ENCODE assay signal across 12 cellular contexts in genomic region chr3:183541738-183542137, GRCh38. TPM values are rescaled to one million over a fixed set of nuclear protein-coding genes. Genes with fewer than 3 reads are reported as not detected.
DNase-seq lines count a peak whose midpoint lies in the region; ATAC-seq and TF ChIP-seq lines count a peak whose summit lies in the region.
"Had no signal": no experiment of that assay in that cellular context is flagged by ENCODE, and none has a peak within 500 bp of the region (broad histone marks: within the 10 kb centered on the region; RNA-seq: fewer than 3 reads in every experiment).

No MANE protein-coding gene starts in this region.

- peak; percentile 52 for DNase-seq in GM13976 (ENCODE audit: low spot score)
- DNase-seq in UCSD-AML1 (lab: John Stamatoyannopoulos, UW; ENCODE audit: unreplicated experiment) = peak; percentile 41
- DNase-seq in naive B cell = no peak
- no peak for DNase-seq in GF-D8 (lab: John Stamatoyannopoulos, UW)
- DNase-seq in AG08395 (ENCODE audit: low spot score) = no peak
- DNase-seq in NCI-H2081 treated with DMSO at 0.1 percent for 48 hours (lab: John Stamatoyannopoulos, UW) = no peak
- no peak for DNase-seq in HFFc6
- DNase-seq: activated CD4-positive, alpha-beta T cell treated with anti-CD3 and anti-CD28 coated beads, Interleukin-2, amount 50 U/mL, for 1 hour; nephron progenitor cell; stimulated activated CD4-positive, alpha-beta T cell treated with anti-CD3 and anti-CD28 coated beads, Interleukin-2, amount 100 ng/mL, for 24 hours had no signal

- H3K4me1 Mint-ChIP-seq in naive B cell (peaks cover 63 to 84% (median 83%) of the 10 kb centered on the region in 3 donors), HFFc6 (ENCODE audit: low read depth) (peaks cover 18% of the 10 kb centered on the region)

- H3K36me3 Mint-ChIP-seq in naive B cell = peaks cover 0 to 9% of the 10 kb centered on the region in 2 donors
- no peaks in the 10 kb centered on the region for H3K36me3 Mint-ChIP-seq in HFFc6 (ENCODE audit: low read depth)

- H3K9me3 Mint-ChIP-seq in naive B cell (peaks cover 0 to 2% (median 0%) of the 10 kb centered on the region in 7 donors), HFFc6 (no peaks in the 10 kb centered on the region)
- H3K9me3 Mint-ChIP-seq: nephron progenitor cell had no signal

- ATAC-seq in HG02759 (IDR thresholded peaks at IDR 0.05; ENCODE audit: unreplicated experiment) (peak; percentile 39), naive B cell (ENCODE audit: low read depth in 2 of 2) (peak; percentile 56 to 61)
- ATAC-seq: HCT116 had no signal

- H3K27ac Mint-ChIP-seq in naive B cell = peak overlapping the region; percentile 42 to 95 (median 87)
- no peak overlapping the region for H3K27ac Mint-ChIP-seq in HFFc6
- H3K27ac Mint-ChIP-seq: nephron progenitor cell had no signal

- no peak for TF ChIP-seq CTCF in GM13976 (IDR thresholded peaks at IDR 0.05; ENCODE audit: borderline replicate concordance, control extremely low read depth, extremely low read depth, insufficient read depth, missing control alignments)
- no peak for TF ChIP-seq CTCF in HFFc6 (IDR thresholded peaks at IDR 0.05)

- H3K27me3 Mint-ChIP-seq in naive B cell (no peaks in the 10 kb centered on the region), HFFc6 (ENCODE audit: insufficient read depth) (peaks cover 16% of the 10 kb centered on the region)

- H3K4me3 Mint-ChIP-seq in naive B cell (peak overlapping the region; percentile 27 to 81 (median 72)), HFFc6 (no peak overlapping the region)
- H3K4me3 Mint-ChIP-seq: nephron progenitor cell had no signal

- in situ Hi-C loops in GM13976 (cut with MboI; ENCODE audit: low sequenced_read_pairs, unreplicated experiment) = no loop called here

RNA-seq across cellular contexts. Expression of gene KLHL6, which starts 13.8 kb away (rescaled TPM):
- 10 to 100 TPM in 5 of 6 donors, 1 to 10 TPM in 1; 5.0 to 22.1 (median 12.7) TPM for polyA plus RNA-seq in naive B cell (ENCODE audit: low read depth in 6 of 6)
- total RNA-seq in HFFc6 (2021; fragmentation: NEBNext Ultra II Directional; extraction: Animal tissue kit (Norgen Biotek cat#: 25700)) = not detected

Comparison
In these comparisons a context has a peak if more than half of its experiments do, and no peak if none do; other contexts are left out.
1. DNase-seq: peak in GM13976 (single experiment) and UCSD-AML1 (single experiment); none in naive B cell (single experiment), GF-D8 (single experiment), AG08395 (single experiment), NCI-H2081 treated with DMSO at 0.1 percent for 48 hours (single experiment) and HFFc6 (single experiment).